15 cellular contexts compared by ENCODE assay signal in genomic region chr13:21528616-21529015, GRCh38.
DNase-seq lines count a peak whose midpoint lies in the region; ATAC-seq and TF ChIP-seq lines count a peak whose summit lies in the region.
"Had no signal": no experiment of that assay in that cellular context is flagged by ENCODE, and none has a peak within 500 bp of the region (broad histone marks: within the 10 kb centered on the region; RNA-seq: fewer than 3 reads in every experiment).

No MANE protein-coding gene starts in this region.

- TF ChIP-seq CTCF in astrocyte of the spinal cord (IDR thresholded peaks at IDR 0.05; ENCODE audit: low read depth, low read length), result no peak
- no peak for TF ChIP-seq CTCF in kidney epithelial cell (IDR thresholded peaks at IDR 0.05; ENCODE audit: insufficient read depth, low read length, poor library complexity, severe bottlenecking)

- in situ Hi-C loops in astrocyte of the spinal cord (cut with HindIII; ENCODE audit: low sequenced_read_pairs), result no loop called here

- DNase-seq in A172 (ENCODE audit: low spot score) (peak; percentile 62), HT1080 (ENCODE audit: low read depth) (peak; percentile 27), astrocyte of the spinal cord (ENCODE audit: low read depth, low spot score) (peak; percentile 79), kidney epithelial cell (ENCODE audit: low read depth) (peak; percentile 26), NCI-H510A (lab: John Stamatoyannopoulos, UW) (no peak), COLO829 (ENCODE audit: low spot score) (no peak)
- DNase-seq: 8988T; activated T-cell treated with anti-CD3 and anti-CD28 coated beads for 4 hours; KG1; NCI-H1417; SHP77; stimulated activated CD4-positive, alpha-beta T cell treated with anti-CD3 and anti-CD28 coated beads, Interleukin-4, amount 100 ng/mL, for 4 hours had no signal

- H3K4me3 ChIP-seq in astrocyte of the spinal cord (ENCODE audit: low read depth, low read length), result no peak overlapping the region
- H3K4me3 ChIP-seq in kidney epithelial cell (ENCODE audit: low read depth, low read length), result no peak overlapping the region

- H3K27me3 ChIP-seq in kidney epithelial cell (ENCODE audit: control insufficient read depth, insufficient read depth, low read length), result no peaks in the 10 kb centered on the region

- no peak for ATAC-seq in HG02642 (IDR thresholded peaks at IDR 0.05; ENCODE audit: poor library complexity, unreplicated experiment)
- no peak for ATAC-seq in GM21360 (IDR thresholded peaks at IDR 0.05; ENCODE audit: unreplicated experiment)
- ATAC-seq: sciatic nerve had no signal

- no peaks in the 10 kb centered on the region for H3K36me3 ChIP-seq in kidney epithelial cell (ENCODE audit: control insufficient read depth, insufficient read depth, low read length)

Comparison
In these comparisons a context has a peak if more than half of its experiments do, and no peak if none do; other contexts are left out.
1. DNase-seq: peak in A172 (single experiment), HT1080 (single experiment), astrocyte of the spinal cord (single experiment) and kidney epithelial cell (single experiment); none in NCI-H510A (single experiment) and COLO829 (single experiment).